In the genomic region with DNA sequence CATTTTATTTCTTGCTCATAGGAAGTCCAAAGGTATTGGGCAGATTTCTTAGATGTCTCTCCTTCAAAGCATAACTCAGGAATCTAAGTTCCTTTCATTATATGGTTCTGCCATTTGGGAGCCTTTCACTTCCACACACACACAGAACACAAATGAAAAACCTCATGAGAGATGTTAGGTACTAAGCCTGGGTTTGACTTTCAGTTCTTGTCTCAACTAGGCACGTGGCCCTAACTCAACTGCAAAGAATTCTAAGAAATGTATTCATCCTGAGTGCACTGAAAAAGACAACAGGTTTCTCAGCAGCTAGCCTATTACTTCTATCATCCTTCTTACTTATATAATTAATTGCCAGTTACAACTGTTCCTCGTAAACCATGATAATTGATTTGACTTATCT, we compare ENCODE assay signal across 1 cellular context.
TF ChIP-seq lines count a peak whose summit lies in the region.

No MANE protein-coding gene starts in this region.

TF ChIP-seq in HepG2, 621 proteins besides CTCF, POLR2A, EP300 and RAD21 (continued from another document):
- TF ChIP-seq, protein P1, sequence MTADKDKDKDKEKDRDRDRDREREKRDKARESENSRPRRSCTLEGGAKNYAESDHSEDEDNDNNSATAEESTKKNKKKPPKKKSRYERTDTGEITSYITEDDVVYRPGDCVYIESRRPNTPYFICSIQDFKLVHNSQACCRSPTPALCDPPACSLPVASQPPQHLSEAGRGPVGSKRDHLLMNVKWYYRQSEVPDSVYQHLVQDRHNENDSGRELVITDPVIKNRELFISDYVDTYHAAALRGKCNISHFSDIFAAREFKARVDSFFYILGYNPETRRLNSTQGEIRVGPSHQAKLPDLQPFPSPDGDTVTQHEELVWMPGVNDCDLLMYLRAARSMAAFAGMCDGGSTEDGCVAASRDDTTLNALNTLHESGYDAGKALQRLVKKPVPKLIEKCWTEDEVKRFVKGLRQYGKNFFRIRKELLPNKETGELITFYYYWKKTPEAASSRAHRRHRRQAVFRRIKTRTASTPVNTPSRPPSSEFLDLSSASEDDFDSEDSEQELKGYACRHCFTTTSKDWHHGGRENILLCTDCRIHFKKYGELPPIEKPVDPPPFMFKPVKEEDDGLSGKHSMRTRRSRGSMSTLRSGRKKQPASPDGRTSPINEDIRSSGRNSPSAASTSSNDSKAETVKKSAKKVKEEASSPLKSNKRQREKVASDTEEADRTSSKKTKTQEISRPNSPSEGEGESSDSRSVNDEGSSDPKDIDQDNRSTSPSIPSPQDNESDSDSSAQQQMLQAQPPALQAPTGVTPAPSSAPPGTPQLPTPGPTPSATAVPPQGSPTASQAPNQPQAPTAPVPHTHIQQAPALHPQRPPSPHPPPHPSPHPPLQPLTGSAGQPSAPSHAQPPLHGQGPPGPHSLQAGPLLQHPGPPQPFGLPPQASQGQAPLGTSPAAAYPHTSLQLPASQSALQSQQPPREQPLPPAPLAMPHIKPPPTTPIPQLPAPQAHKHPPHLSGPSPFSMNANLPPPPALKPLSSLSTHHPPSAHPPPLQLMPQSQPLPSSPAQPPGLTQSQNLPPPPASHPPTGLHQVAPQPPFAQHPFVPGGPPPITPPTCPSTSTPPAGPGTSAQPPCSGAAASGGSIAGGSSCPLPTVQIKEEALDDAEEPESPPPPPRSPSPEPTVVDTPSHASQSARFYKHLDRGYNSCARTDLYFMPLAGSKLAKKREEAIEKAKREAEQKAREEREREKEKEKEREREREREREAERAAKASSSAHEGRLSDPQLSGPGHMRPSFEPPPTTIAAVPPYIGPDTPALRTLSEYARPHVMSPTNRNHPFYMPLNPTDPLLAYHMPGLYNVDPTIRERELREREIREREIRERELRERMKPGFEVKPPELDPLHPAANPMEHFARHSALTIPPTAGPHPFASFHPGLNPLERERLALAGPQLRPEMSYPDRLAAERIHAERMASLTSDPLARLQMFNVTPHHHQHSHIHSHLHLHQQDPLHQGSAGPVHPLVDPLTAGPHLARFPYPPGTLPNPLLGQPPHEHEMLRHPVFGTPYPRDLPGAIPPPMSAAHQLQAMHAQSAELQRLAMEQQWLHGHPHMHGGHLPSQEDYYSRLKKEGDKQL (CRISPR knock-in tag; IDR thresholded peaks at IDR 0.05; ENCODE audit: low read depth), result no peak
- TF ChIP-seq ZNF616 (CRISPR knock-in tag; IDR thresholded peaks at IDR 0.05; ENCODE audit: low read depth) (no peak), ISX (CRISPR knock-in tag; conservative IDR thresholded peaks at IDR 0.05) (no peak), FOSL1 (CRISPR knock-in tag; IDR thresholded peaks at IDR 0.05; ENCODE audit: borderline replicate concordance) (no peak), NR3C1 (CRISPR knock-in tag; IDR thresholded peaks at IDR 0.05) (no peak), ZNF253 (CRISPR knock-in tag; IDR thresholded peaks at IDR 0.05; ENCODE audit: borderline replicate concordance) (no peak), SALL1 (CRISPR knock-in tag; IDR thresholded peaks at IDR 0.05) (no peak), ZNF747 (CRISPR knock-in tag; IDR thresholded peaks at IDR 0.05; ENCODE audit: borderline replicate concordance) (no peak), MAFF (IDR thresholded peaks at IDR 0.05; ENCODE audit: low read depth, low read length) (no peak), SP140L (CRISPR knock-in tag; IDR thresholded peaks at IDR 0.05; ENCODE audit: borderline replicate concordance) (no peak)
- TF ChIP-seq, protein P2, sequence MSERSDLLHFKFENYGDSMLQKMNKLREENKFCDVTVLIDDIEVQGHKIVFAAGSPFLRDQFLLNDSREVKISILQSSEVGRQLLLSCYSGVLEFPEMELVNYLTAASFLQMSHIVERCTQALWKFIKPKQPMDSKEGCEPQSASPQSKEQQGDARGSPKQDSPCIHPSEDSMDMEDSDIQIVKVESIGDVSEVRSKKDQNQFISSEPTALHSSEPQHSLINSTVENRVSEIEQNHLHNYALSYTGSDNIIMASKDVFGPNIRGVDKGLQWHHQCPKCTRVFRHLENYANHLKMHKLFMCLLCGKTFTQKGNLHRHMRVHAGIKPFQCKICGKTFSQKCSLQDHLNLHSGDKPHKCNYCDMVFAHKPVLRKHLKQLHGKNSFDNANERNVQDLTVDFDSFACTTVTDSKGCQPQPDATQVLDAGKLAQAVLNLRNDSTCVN (CRISPR knock-in tag; IDR thresholded peaks at IDR 0.05; ENCODE audit: borderline replicate concordance), result no peak
- TF ChIP-seq, protein P3, sequence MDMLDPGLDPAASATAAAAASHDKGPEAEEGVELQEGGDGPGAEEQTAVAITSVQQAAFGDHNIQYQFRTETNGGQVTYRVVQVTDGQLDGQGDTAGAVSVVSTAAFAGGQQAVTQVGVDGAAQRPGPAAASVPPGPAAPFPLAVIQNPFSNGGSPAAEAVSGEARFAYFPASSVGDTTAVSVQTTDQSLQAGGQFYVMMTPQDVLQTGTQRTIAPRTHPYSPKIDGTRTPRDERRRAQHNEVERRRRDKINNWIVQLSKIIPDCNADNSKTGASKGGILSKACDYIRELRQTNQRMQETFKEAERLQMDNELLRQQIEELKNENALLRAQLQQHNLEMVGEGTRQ (IDR thresholded peaks at IDR 0.05; ENCODE audit: low read depth, low read length), result no peak
- TF ChIP-seq, protein P3 (CRISPR knock-in tag; IDR thresholded peaks at IDR 0.05; ENCODE audit: borderline replicate concordance), result no peak
- TF ChIP-seq, protein P4, sequence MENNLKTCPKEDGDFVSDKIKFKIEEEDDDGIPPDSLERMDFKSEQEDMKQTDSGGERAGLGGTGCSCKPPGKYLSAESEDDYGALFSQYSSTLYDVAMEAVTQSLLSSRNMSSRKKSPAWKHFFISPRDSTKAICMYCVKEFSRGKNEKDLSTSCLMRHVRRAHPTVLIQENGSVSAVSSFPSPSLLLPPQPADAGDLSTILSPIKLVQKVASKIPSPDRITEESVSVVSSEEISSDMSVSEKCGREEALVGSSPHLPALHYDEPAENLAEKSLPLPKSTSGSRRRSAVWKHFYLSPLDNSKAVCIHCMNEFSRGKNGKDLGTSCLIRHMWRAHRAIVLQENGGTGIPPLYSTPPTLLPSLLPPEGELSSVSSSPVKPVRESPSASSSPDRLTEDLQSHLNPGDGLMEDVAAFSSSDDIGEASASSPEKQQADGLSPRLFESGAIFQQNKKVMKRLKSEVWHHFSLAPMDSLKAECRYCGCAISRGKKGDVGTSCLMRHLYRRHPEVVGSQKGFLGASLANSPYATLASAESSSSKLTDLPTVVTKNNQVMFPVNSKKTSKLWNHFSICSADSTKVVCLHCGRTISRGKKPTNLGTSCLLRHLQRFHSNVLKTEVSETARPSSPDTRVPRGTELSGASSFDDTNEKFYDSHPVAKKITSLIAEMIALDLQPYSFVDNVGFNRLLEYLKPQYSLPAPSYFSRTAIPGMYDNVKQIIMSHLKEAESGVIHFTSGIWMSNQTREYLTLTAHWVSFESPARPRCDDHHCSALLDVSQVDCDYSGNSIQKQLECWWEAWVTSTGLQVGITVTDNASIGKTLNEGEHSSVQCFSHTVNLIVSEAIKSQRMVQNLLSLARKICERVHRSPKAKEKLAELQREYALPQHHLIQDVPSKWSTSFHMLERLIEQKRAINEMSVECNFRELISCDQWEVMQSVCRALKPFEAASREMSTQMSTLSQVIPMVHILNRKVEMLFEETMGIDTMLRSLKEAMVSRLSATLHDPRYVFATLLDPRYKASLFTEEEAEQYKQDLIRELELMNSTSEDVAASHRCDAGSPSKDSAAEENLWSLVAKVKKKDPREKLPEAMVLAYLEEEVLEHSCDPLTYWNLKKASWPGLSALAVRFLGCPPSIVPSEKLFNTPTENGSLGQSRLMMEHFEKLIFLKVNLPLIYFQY (CRISPR knock-in tag; IDR thresholded peaks at IDR 0.05; ENCODE audit: borderline replicate concordance), result no peak
- TF ChIP-seq, protein P5, sequence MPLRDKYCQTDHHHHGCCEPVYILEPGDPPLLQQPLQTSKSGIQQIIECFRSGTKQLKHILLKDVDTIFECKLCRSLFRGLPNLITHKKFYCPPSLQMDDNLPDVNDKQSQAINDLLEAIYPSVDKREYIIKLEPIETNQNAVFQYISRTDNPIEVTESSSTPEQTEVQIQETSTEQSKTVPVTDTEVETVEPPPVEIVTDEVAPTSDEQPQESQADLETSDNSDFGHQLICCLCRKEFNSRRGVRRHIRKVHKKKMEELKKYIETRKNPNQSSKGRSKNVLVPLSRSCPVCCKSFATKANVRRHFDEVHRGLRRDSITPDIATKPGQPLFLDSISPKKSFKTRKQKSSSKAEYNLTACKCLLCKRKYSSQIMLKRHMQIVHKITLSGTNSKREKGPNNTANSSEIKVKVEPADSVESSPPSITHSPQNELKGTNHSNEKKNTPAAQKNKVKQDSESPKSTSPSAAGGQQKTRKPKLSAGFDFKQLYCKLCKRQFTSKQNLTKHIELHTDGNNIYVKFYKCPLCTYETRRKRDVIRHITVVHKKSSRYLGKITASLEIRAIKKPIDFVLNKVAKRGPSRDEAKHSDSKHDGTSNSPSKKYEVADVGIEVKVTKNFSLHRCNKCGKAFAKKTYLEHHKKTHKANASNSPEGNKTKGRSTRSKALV (CRISPR knock-in tag; IDR thresholded peaks at IDR 0.05), result no peak
